ENCODE assay signal across 23 cellular contexts in the genomic region with DNA sequence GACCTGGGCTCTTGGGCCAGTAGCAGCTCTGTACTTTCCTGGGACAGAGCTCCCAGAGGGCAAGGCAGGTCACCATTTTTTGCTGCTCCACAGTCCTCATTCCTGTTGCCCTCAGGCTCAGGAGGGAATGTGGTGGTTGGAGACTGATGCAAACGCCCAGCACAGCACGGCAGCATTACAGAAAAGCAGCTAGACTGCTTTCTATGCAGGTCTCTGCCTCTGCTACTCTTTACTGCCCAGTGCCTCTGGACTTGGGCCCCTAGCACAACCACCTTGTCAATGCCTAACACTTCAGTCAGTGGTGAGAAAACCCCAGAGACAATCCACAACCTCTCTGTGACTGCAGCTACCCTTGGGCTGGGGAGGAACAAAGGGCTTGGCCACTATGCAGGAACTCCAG.
DNase-seq lines count a peak whose midpoint lies in the region; ATAC-seq, FAIRE-seq and TF ChIP-seq lines count a peak whose summit lies in the region.
"Had no signal": no experiment of that assay in that cellular context is flagged by ENCODE, and none has a peak within 500 bp of the region (broad histone marks: within the 10 kb centered on the region; RNA-seq: fewer than 3 reads in every experiment).

No MANE protein-coding gene starts in this region.

- no peaks in the 10 kb centered on the region for H4K20me1 ChIP-seq in H1 (replicated peaks in 1 of 2; ENCODE audit: control insufficient read depth in 1 of 2, insufficient read depth in 2 of 2, low read length in 2 of 2)

- H2AFZ ChIP-seq in H1 (ENCODE audit: low read length): no peak overlapping the region
- H2AFZ ChIP-seq: GM23338 had no signal

- in situ Hi-C loops in gastrocnemius medialis (cut with MboI; ENCODE audit: low sequenced_read_pairs in 4 of 4): no loop called here

- H3K18ac ChIP-seq in H1 (ENCODE audit: extremely low read depth, low read length): no peak overlapping the region
- H3K18ac ChIP-seq in mesendoderm (ENCODE audit: low read length): no peak overlapping the region

- H4K8ac ChIP-seq in H1 (ENCODE audit: extremely low read depth, insufficient read depth, low read length) (no peak overlapping the region; the same call in 1 of the 2 replicates), mesendoderm (ENCODE audit: low read depth, low read length) (no peak overlapping the region)

- no peak for TF ChIP-seq RAD21 in H1 (IDR thresholded peaks at IDR 0.05 in 1 of 2, conservative IDR thresholded peaks at IDR 0.05 in 1 of 2; ENCODE audit: low read depth in 2 of 2, low read length in 2 of 2)

- 0 out of 2 replicates have a peak overlapping the region, but pooled peaks have one; percentile 7 for H2BK12ac ChIP-seq in H1 (ENCODE audit: low read depth, low read length)

- no peaks in the 10 kb centered on the region for H3K4me1 ChIP-seq in H1 (replicated peaks in 1 of 4; ENCODE audit: control insufficient read depth in 3 of 4, insufficient read depth in 4 of 4, low read length in 3 of 4)
- no peaks in the 10 kb centered on the region for H3K4me1 ChIP-seq in mesendoderm (ENCODE audit: control insufficient read depth, low read depth, low read length)
- no peaks in the 10 kb centered on the region for H3K4me1 ChIP-seq in upper lobe of right lung
- no peaks in the 10 kb centered on the region for H3K4me1 ChIP-seq in gastrocnemius medialis
- H3K4me1 ChIP-seq: A549 had no signal

- H3K14ac ChIP-seq in H1 (ENCODE audit: insufficient read length): no peak overlapping the region

- WGBS in H1 (ENCODE audit: extremely low coverage in 1 of 2, insufficient coverage in 1 of 2, insufficient read length in 1 of 2, insufficient replicate concordance in 2 of 2, low coverage in 1 of 2, low lambda C conversion rate in 2 of 2, missing lambda C conversion rate in 1 of 2), 2 experiments: 100% methylated on average over 2 of the region's 2 CpGs; no CpG with 5 or more reads in 1 of the 2 experiments
- no CpG with 5 or more reads among the region's 2 CpGs for WGBS in mesendoderm (ENCODE audit: extremely low coverage, insufficient coverage, low lambda C conversion rate)

- H4K5ac ChIP-seq in H1 (ENCODE audit: insufficient read length, low read depth, low read length) (no peak overlapping the region), mesendoderm (ENCODE audit: low read length) (no peak overlapping the region)

- TF ChIP-seq CTCF in H1 (IDR thresholded peaks at IDR 0.05; ENCODE audit: control extremely low read depth in 1 of 3, insufficient read depth in 1 of 3, low read depth in 1 of 3, low read length in 3 of 3): no peak
- TF ChIP-seq CTCF in upper lobe of right lung (IDR thresholded peaks at IDR 0.05): no peak
- no peak for TF ChIP-seq CTCF in gastrocnemius medialis (IDR thresholded peaks at IDR 0.05 in 4 of 5, conservative IDR thresholded peaks at IDR 0.05 in 1 of 5)

- no peak overlapping the region for H3K56ac ChIP-seq in H1 (replicated peaks; ENCODE audit: insufficient read length, low read depth, low read length)
- no peak overlapping the region for H3K56ac ChIP-seq in mesendoderm (ENCODE audit: low read length)

- H2AK5ac ChIP-seq in H1 (ENCODE audit: low read depth, low read length): no peak overlapping the region
- no peak overlapping the region for H2AK5ac ChIP-seq in mesendoderm (ENCODE audit: low read length)

- no peaks in the 10 kb centered on the region for H3K27me3 ChIP-seq in H1 (replicated peaks in 1 of 4; ENCODE audit: control insufficient read depth in 3 of 4, extremely low read depth in 1 of 4, insufficient read depth in 3 of 4, low read length in 3 of 4)
- H3K27me3 ChIP-seq in mesendoderm (ENCODE audit: insufficient read depth, low read length, poor library complexity): no peaks in the 10 kb centered on the region
- H3K27me3 ChIP-seq in upper lobe of right lung: no peaks in the 10 kb centered on the region
- no peaks in the 10 kb centered on the region for H3K27me3 ChIP-seq in gastrocnemius medialis

- H3K79me1 ChIP-seq in H1 (ENCODE audit: low read depth, low read length): no peaks in the 10 kb centered on the region
- no peaks in the 10 kb centered on the region for H3K79me1 ChIP-seq in mesendoderm (ENCODE audit: low read length)

- H3K79me2 ChIP-seq in H1 (ENCODE audit: control insufficient read depth in 1 of 2, insufficient read depth in 2 of 2, low read length in 2 of 2) (no peaks in the 10 kb centered on the region), mesendoderm (ENCODE audit: control insufficient read depth, insufficient read depth, low read length) (no peaks in the 10 kb centered on the region)

- H3K4me3 ChIP-seq in H1 (ENCODE audit: extremely low read depth in 1 of 4, insufficient read depth in 2 of 4, low read depth in 3 of 4, low read length in 4 of 4): no peak overlapping the region
- no peak overlapping the region for H3K4me3 ChIP-seq in mesendoderm (ENCODE audit: low read length)
- H3K4me3 ChIP-seq in upper lobe of right lung: no peak overlapping the region
- no peak overlapping the region for H3K4me3 ChIP-seq in gastrocnemius medialis
- H3K4me3 ChIP-seq: A549, GM23338 had no signal

- peak; percentile 29 for ATAC-seq in upper lobe of right lung
- ATAC-seq in gastrocnemius medialis: no peak
- ATAC-seq: A549; CD8-positive, alpha-beta T cell; GM23338 had no signal

- H3K4me2 ChIP-seq in H1 (ENCODE audit: insufficient read depth in 1 of 2, low read depth in 2 of 2, low read length in 2 of 2): no peak overlapping the region
- no peak overlapping the region for H3K4me2 ChIP-seq in mesendoderm (ENCODE audit: low read length)
- H3K4me2 ChIP-seq: A549, GM23338 had no signal

- H3K36me3 ChIP-seq in H1 (ENCODE audit: control insufficient read depth in 2 of 4, insufficient read depth in 4 of 4, low read length in 3 of 4): no peaks in the 10 kb centered on the region
- H3K36me3 ChIP-seq in mesendoderm (ENCODE audit: control insufficient read depth, insufficient read depth, low read length): no peaks in the 10 kb centered on the region
- no peaks in the 10 kb centered on the region for H3K36me3 ChIP-seq in upper lobe of right lung
- H3K36me3 ChIP-seq in gastrocnemius medialis: no peaks in the 10 kb centered on the region

- POLR2A ChIA-PET in H1 (lab: Charles Lee; ENCODE audit: partially characterized antibody): no interaction called here

- H4K91ac ChIP-seq in H1 (replicated peaks; ENCODE audit: insufficient read length, low read length): no peak overlapping the region

- H2BK120ac ChIP-seq in H1 (replicated peaks; ENCODE audit: low read depth, low read length): no peak overlapping the region
- no peak overlapping the region for H2BK120ac ChIP-seq in mesendoderm (ENCODE audit: low read depth, low read length)

- H3K4ac ChIP-seq in H1 (replicated peaks; ENCODE audit: insufficient read length, low read depth, low read length) (no peak overlapping the region), mesendoderm (ENCODE audit: low read depth, low read length) (no peak overlapping the region)

- CTCF ChIA-PET in H1 (lab: Charles Lee; ENCODE audit: partially characterized antibody): interaction anchor here (0.8 to 1.1 kb wide), 3 partner anchors 9 to 407 kb away, joined by 3 read pairs; no protein-coding TSS in a partner anchor

- H3K23ac ChIP-seq in H1 (ENCODE audit: insufficient read length): no peak overlapping the region
- no peak overlapping the region for H3K23ac ChIP-seq in mesendoderm (ENCODE audit: low read length)

- no peak overlapping the region for H2BK20ac ChIP-seq in H1 (ENCODE audit: low read length)

- H3K9me3 ChIP-seq in H1 (ENCODE audit: insufficient read depth in 2 of 2, low read depth in 1 of 2, low read length in 1 of 2) (no peaks in the 10 kb centered on the region), upper lobe of right lung (no peaks in the 10 kb centered on the region), gastrocnemius medialis (no peaks in the 10 kb centered on the region)

- FAIRE-seq in H1 (lab: Jason Lieb, UNC): no peak
- FAIRE-seq: A549, D721Med, GM12891, GM18507, H54 had no signal

- intact Hi-C loops in upper lobe of right lung (cut with DNase I) (no loop called here), gastrocnemius medialis (cut with DNase I; ENCODE audit: low total_unique reads) (no loop called here)

- peak; percentile 52 for DNase-seq in ELF-1 (ENCODE audit: low read depth, low spot score)
- no peak for DNase-seq in H1 (ENCODE audit: low read depth in 1 of 2, low spot score in 2 of 2)
- peak; percentile 2 for DNase-seq in mesendoderm
- peak; percentile 48 for DNase-seq in upper lobe of right lung
- no peak for DNase-seq in NCI-H2107 (lab: John Stamatoyannopoulos, UW)
- DNase-seq in Ammon's horn (ENCODE audit: low spot score): no peak
- DNase-seq in gastrocnemius medialis: no peak
- DNase-seq: 8988T; ACHN; AML-193; C1 segment of cervical spinal cord; CD8-positive, alpha-beta T cell; DMS 273 treated with DMSO at 0.1 percent for 48 hours; DMS79; EL; GF-D8; HCEC 1CT had no signal

- H3K23me2 ChIP-seq in H1 (ENCODE audit: low read depth, low read length): no peaks in the 10 kb centered on the region

- TF ChIP-seq POLR2A in H1 (IDR thresholded peaks at IDR 0.05; ENCODE audit: control extremely low read depth in 1 of 2, low read depth in 2 of 2, low read length in 2 of 2) (no peak), gastrocnemius medialis (IDR thresholded peaks at IDR 0.05) (no peak)

- no peak for TF ChIP-seq EP300 in H1 (IDR thresholded peaks at IDR 0.05; ENCODE audit: borderline replicate concordance in 1 of 2, low read depth in 2 of 2, low read length in 2 of 2)

- H3K27ac ChIP-seq in H1 (ENCODE audit: low read depth, low read length): no peak overlapping the region
- no peak overlapping the region for H3K27ac ChIP-seq in mesendoderm (ENCODE audit: low read depth, low read length)
- H3K27ac ChIP-seq in upper lobe of right lung: no peak overlapping the region
- H3K27ac ChIP-seq in gastrocnemius medialis: no peak overlapping the region
- H3K27ac ChIP-seq: A549 had no signal

- no peak overlapping the region for H2BK15ac ChIP-seq in H1 (ENCODE audit: low read length)
- no peak overlapping the region for H2BK15ac ChIP-seq in mesendoderm (replicated peaks; ENCODE audit: low read depth)

- H3K9ac ChIP-seq in H1 (replicated peaks in 1 of 4; ENCODE audit: extremely low read depth in 1 of 4, low read depth in 3 of 4, low read length in 3 of 4) (no peak overlapping the region), mesendoderm (ENCODE audit: low read length) (no peak overlapping the region)

- H2BK5ac ChIP-seq in H1 (ENCODE audit: low read depth, low read length) (no peak overlapping the region), mesendoderm (ENCODE audit: low read length) (no peak overlapping the region)

TF ChIP-seq in H1, 55 proteins besides CTCF, POLR2A, EP300 and RAD21 (continues in another document):
- TF ChIP-seq EZH2 (IDR thresholded peaks at IDR 0.05; ENCODE audit: low read depth, low read length, severe bottlenecking) (no peak), BRCA1 (IDR thresholded peaks at IDR 0.05; ENCODE audit: low read depth, low read length) (no peak), ASH2L (IDR thresholded peaks at IDR 0.05; ENCODE audit: low read length) (no peak), BACH1 (IDR thresholded peaks at IDR 0.05; ENCODE audit: low read length) (no peak), CHD1 (IDR thresholded peaks at IDR 0.05; ENCODE audit: low read depth, low read length) (no peak), POU5F1 (IDR thresholded peaks at IDR 0.05; ENCODE audit: low read depth, low read length) (no peak), SIX5 (IDR thresholded peaks at IDR 0.05; ENCODE audit: low read depth, low read length) (no peak), TAF7 (optimal IDR thresholded peaks at IDR 0.05; ENCODE audit: borderline replicate concordance, low read depth, low read length) (no peak)

Comparison
In these comparisons a context has a peak if more than half of its experiments do, and no peak if none do; other contexts are left out.
1. DNase-seq: peak in ELF-1 (single experiment), mesendoderm (single experiment) and upper lobe of right lung (single experiment); none in H1 (0 of 2), NCI-H2107 (single experiment), Ammon's horn (single experiment) and gastrocnemius medialis (0 of 2).